ENCODE assay signal across 1 cellular context in the genomic region with DNA sequence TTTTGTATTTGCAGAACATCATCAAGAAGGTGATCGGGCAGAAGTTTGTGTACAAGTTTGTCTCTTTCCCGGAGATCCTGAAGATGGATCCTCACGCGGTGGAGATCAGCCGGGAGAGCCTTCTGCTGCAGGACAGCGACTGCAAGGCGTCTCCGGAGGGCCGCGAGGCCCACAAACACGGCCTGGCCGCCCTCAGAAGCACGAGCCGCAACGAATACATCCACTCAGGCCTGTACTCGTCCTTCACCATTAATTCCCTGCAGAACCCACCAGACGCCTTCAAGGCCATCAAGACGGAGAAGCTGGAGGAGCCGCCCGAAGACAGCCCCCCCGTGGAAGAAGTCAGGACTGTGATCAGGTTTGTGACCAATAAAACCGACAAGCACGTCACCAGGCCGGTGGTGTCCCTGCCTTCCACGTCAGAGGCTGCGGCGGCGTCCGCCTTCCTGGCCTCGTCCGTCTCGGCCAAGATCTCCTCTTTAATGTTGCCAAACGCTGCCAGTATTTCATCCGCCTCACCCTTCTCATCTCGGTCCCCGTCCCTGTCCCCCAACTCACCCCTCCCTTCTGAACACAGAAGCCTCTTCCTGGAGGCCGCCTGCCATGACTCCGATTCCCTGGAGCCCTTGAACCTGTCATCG.
TF ChIP-seq lines count a peak whose summit lies in the region.

No MANE protein-coding gene starts in this region.

TF ChIP-seq in IMR-90, 13 proteins besides CTCF, POLR2A, EP300 and RAD21:
- TF ChIP-seq MAZ (IDR thresholded peaks at IDR 0.05; ENCODE audit: borderline replicate concordance, low read depth, low read length) (no peak), SMC3 (IDR thresholded peaks at IDR 0.05; ENCODE audit: low read depth, low read length) (no peak), FOS (IDR thresholded peaks at IDR 0.05; ENCODE audit: low read depth, low read length) (no peak), MXI1 (IDR thresholded peaks at IDR 0.05; ENCODE audit: borderline replicate concordance, low read depth, low read length) (no peak), BHLHE40 (IDR thresholded peaks at IDR 0.05; ENCODE audit: low read depth, low read length) (no peak), RFX5 (IDR thresholded peaks at IDR 0.05; ENCODE audit: low read depth, low read length) (no peak), RCOR1 (IDR thresholded peaks at IDR 0.05; ENCODE audit: insufficient replicate concordance, low read length) (no peak), MAFK (IDR thresholded peaks at IDR 0.05; ENCODE audit: low read depth, low read length) (no peak), NFE2L2 (IDR thresholded peaks at IDR 0.05; ENCODE audit: low read depth, low read length) (no peak), CHD1 (IDR thresholded peaks at IDR 0.05; ENCODE audit: low read depth, low read length) (no peak), CEBPB (IDR thresholded peaks at IDR 0.05; ENCODE audit: low read depth, low read length) (no peak)
- TF ChIP-seq, protein P1, sequence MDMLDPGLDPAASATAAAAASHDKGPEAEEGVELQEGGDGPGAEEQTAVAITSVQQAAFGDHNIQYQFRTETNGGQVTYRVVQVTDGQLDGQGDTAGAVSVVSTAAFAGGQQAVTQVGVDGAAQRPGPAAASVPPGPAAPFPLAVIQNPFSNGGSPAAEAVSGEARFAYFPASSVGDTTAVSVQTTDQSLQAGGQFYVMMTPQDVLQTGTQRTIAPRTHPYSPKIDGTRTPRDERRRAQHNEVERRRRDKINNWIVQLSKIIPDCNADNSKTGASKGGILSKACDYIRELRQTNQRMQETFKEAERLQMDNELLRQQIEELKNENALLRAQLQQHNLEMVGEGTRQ (IDR thresholded peaks at IDR 0.05; ENCODE audit: low read depth, low read length): no peak
- TF ChIP-seq, protein P2, sequence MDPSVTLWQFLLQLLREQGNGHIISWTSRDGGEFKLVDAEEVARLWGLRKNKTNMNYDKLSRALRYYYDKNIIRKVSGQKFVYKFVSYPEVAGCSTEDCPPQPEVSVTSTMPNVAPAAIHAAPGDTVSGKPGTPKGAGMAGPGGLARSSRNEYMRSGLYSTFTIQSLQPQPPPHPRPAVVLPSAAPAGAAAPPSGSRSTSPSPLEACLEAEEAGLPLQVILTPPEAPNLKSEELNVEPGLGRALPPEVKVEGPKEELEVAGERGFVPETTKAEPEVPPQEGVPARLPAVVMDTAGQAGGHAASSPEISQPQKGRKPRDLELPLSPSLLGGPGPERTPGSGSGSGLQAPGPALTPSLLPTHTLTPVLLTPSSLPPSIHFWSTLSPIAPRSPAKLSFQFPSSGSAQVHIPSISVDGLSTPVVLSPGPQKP (IDR thresholded peaks at IDR 0.05; ENCODE audit: borderline replicate concordance, low read depth, low read length): no peak
